Comparison of ENCODE assay signal across 10 cellular contexts in genomic region chr4:33160126-33160525, GRCh38.
A peak's percentile ranks its signal among the peaks of the same experiment; 100 is the strongest.
DNase-seq lines count a peak whose midpoint lies in the region; ATAC-seq and TF ChIP-seq lines count a peak whose summit lies in the region.
"Had no signal": no experiment of that assay in that cellular context is flagged by ENCODE, and none has a peak within 500 bp of the region (broad histone marks: within the 10 kb centered on the region; RNA-seq: fewer than 3 reads in every experiment).

No MANE protein-coding gene starts in this region.

- no peaks in the 10 kb centered on the region for H3K27me3 Mint-ChIP-seq in progenitor cell of endocrine pancreas
- H3K27me3 Mint-ChIP-seq: B cell had no signal

- peak; percentile 46 for TF ChIP-seq CTCF in progenitor cell of endocrine pancreas (IDR thresholded peaks at IDR 0.05; ENCODE audit: unreplicated experiment)

- peak; percentile 20 for DNase-seq in NCI-H146 (lab: John Stamatoyannopoulos, UW)
- DNase-seq in NCI-H146 treated with DMSO at 0.1 percent for 48 hours (lab: John Stamatoyannopoulos, UW; ENCODE audit: unreplicated experiment): no peak
- DNase-seq in Jurkat, Clone E6-1 (ENCODE audit: low read depth, low spot score): peak; percentile 4
- DNase-seq in astrocyte of the hippocampus (ENCODE audit: low read depth, low spot score): peak; percentile 27
- DNase-seq in progenitor cell of endocrine pancreas (ENCODE audit: low spot score, unreplicated experiment): no peak
- no peak for DNase-seq in GM19240 (ENCODE audit: insufficient read length, low spot score)
- no peak for DNase-seq in NCI-H187 (lab: John Stamatoyannopoulos, UW)
- no peak for DNase-seq in left ventricle myocardium superior
- DNase-seq: NCI-H510A had no signal

- intact Hi-C loops in left ventricle myocardium superior (cut with micrococcal nuclease): no loop called here

- no peaks in the 10 kb centered on the region for H3K4me1 Mint-ChIP-seq in progenitor cell of endocrine pancreas (ENCODE audit: low read depth)
- H3K4me1 Mint-ChIP-seq: B cell had no signal

- no peak overlapping the region for H3K4me3 Mint-ChIP-seq in progenitor cell of endocrine pancreas (ENCODE audit: low read depth)
- H3K4me3 Mint-ChIP-seq: B cell had no signal

- no peak for ATAC-seq in left ventricle myocardium superior

- H3K4me3 ChIP-seq in Jurkat, Clone E6-1 (ENCODE audit: low read length): no peak overlapping the region

- no peaks in the 10 kb centered on the region for H3K36me3 Mint-ChIP-seq in progenitor cell of endocrine pancreas (ENCODE audit: insufficient read depth)

- no peak overlapping the region for H3K27ac Mint-ChIP-seq in progenitor cell of endocrine pancreas
- H3K27ac Mint-ChIP-seq: B cell had no signal

- H3K9me3 Mint-ChIP-seq in progenitor cell of endocrine pancreas (ENCODE audit: low read depth): peaks cover 11% of the 10 kb centered on the region

Comparison
In these comparisons a context has a peak if more than half of its experiments do, and no peak if none do; other contexts are left out.
1. DNase-seq: peak in NCI-H146 (single experiment), Jurkat, Clone E6-1 (single experiment) and astrocyte of the hippocampus (single experiment); none in NCI-H146 treated with DMSO at 0.1 percent for 48 hours (single experiment), progenitor cell of endocrine pancreas (single experiment), GM19240 (single experiment), NCI-H187 (0 of 2) and left ventricle myocardium superior (single experiment).